ENCODE assay signal across 1 cellular context in the genomic region with DNA sequence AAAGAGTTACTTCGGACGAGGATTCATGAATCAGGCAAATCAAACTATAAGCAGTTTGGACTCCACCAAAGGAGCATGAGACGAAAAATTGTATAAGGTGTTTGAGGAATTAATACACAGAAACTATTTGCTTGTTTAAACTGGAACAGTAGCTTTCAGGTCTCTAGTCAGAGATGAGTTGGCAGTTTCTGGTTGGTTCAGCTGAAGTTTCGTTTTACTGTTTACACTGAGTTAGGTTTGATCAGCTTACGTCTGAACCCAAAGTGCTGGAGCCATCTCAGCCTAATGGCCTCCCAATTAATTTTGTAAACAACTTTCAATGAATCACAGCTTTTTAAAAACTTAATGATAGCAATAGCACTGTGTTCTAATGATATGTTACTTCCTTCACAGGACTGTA.
TF ChIP-seq lines count a peak whose summit lies in the region.

No MANE protein-coding gene starts in this region.

TF ChIP-seq in WTC11, 78 proteins besides CTCF, POLR2A, EP300 and RAD21 (continued from another document):
- TF ChIP-seq TCF7 (CRISPR knock-in tag; IDR thresholded peaks at IDR 0.05; ENCODE audit: low read depth) = no peak
- no peak for TF ChIP-seq ZNF423 (CRISPR knock-in tag; IDR thresholded peaks at IDR 0.05)
- TF ChIP-seq ZNF671 (CRISPR knock-in tag; IDR thresholded peaks at IDR 0.05) = no peak
